16 cellular contexts compared by ENCODE assay signal in genomic region chr3:191070201-191070600, GRCh38.
DNase-seq lines count a peak whose midpoint lies in the region; ATAC-seq and TF ChIP-seq lines count a peak whose summit lies in the region.
"Had no signal": no experiment of that assay in that cellular context is flagged by ENCODE, and none has a peak within 500 bp of the region (broad histone marks: within the 10 kb centered on the region; RNA-seq: fewer than 3 reads in every experiment).

No MANE protein-coding gene starts in this region.

- no peak for TF ChIP-seq EP300 in upper lobe of left lung (IDR thresholded peaks at IDR 0.05)

- peaks cover 16% of the 10 kb centered on the region for H3F3A ChIP-seq in PC-3 (ENCODE audit: low read length, unreplicated experiment)

- H3K9me3 ChIP-seq in PC-3 (ENCODE audit: low read length) (no peaks in the 10 kb centered on the region), upper lobe of left lung (no peaks in the 10 kb centered on the region)

- no peak for TF ChIP-seq POLR2A in upper lobe of left lung (IDR thresholded peaks at IDR 0.05)

- BruUV-seq in PC-3 (replicated peaks; lab: Mats Ljungman, UMichigan), result no TSS peak

- peak; percentile 72 for ATAC-seq in PC-3
- no peak for ATAC-seq in upper lobe of left lung (ENCODE audit: low FRiP score in 2 of 2)
- no peak for ATAC-seq in GM21367 (IDR thresholded peaks at IDR 0.05; ENCODE audit: unreplicated experiment)
- no peak for ATAC-seq in HG03460 (IDR thresholded peaks at IDR 0.05; ENCODE audit: unreplicated experiment)
- no peak for ATAC-seq in Right ventricle myocardium inferior
- ATAC-seq: stimulated activated naive CD8-positive, alpha-beta T cell treated with anti-CD3 and anti-CD28 coated beads, Interleukin-15, amount 100 ng/mL, for 72 hours had no signal

- H4K20me1 ChIP-seq in PC-3 (ENCODE audit: low read length), result no peaks in the 10 kb centered on the region

- H3K79me2 ChIP-seq in PC-3 (ENCODE audit: low read length), result no peaks in the 10 kb centered on the region

- POLR2A ChIA-PET in PC-3 (lab: Charles Lee; ENCODE audit: unreplicated experiment), result no interaction called here

- no peaks in the 10 kb centered on the region for H3K9me2 ChIP-seq in PC-3 (replicated peaks; ENCODE audit: low read length)

- no peaks in the 10 kb centered on the region for H3K36me3 ChIP-seq in PC-3 (ENCODE audit: low read depth, low read length)
- no peaks in the 10 kb centered on the region for H3K36me3 ChIP-seq in upper lobe of left lung

- intact Hi-C loops in PC-3 (cut with micrococcal nuclease), result no loop called here
- intact Hi-C loops in Right ventricle myocardium inferior (cut with DNase I), result no loop called here

- H3K9ac ChIP-seq in PC-3 (ENCODE audit: low read length), result peak overlapping the region; percentile 37

- CTCF ChIA-PET in PC-3 (lab: Charles Lee), result interaction anchor here (1.0 kb wide), 1 partner anchor 20 kb away, joined by 3 read pairs; no protein-coding TSS in a partner anchor

- H3K4me2 ChIP-seq in PC-3 (ENCODE audit: low read length), result peak overlapping the region; percentile 72

- TF ChIP-seq CTCF in PC-3 (conservative IDR thresholded peaks at IDR 0.05; ENCODE audit: low read depth, low read length) (no peak), upper lobe of left lung (IDR thresholded peaks at IDR 0.05) (no peak)

- H3K27ac ChIP-seq in PC-3 (ENCODE audit: low read length) (peak overlapping the region; percentile 86), upper lobe of left lung (no peak overlapping the region)

- H3K4me3 ChIP-seq in PC-3 (ENCODE audit: low read length), result 0 out of 2 replicates have a peak overlapping the region, but pooled peaks have one; percentile 16
- H3K4me3 ChIP-seq in upper lobe of left lung, result no peak overlapping the region

- H2AFZ ChIP-seq in PC-3 (ENCODE audit: low read length), result peak overlapping the region; percentile 36

- H3K4me1 ChIP-seq in PC-3 (ENCODE audit: insufficient read depth, low read length) (peaks cover 71% of the 10 kb centered on the region), upper lobe of left lung (no peaks in the 10 kb centered on the region)

- DNase-seq in EH (ENCODE audit: low read depth) (peak; percentile 86), PC-3 (peak; percentile 94), dedifferentiated amniotic fluid mesenchymal stem cell (ENCODE audit: extremely low spot score) (peak; percentile 55), non-pigmented ciliary epithelial cell (ENCODE audit: low read depth) (peak; percentile 72), upper lobe of left lung (no peak), Right ventricle myocardium inferior (ENCODE audit: missing footprints) (no peak)
- DNase-seq: activated CD8-positive, alpha-beta memory T cell treated with anti-CD3 and anti-CD28 coated beads for 24 hours; CD4-positive, CD25-positive, alpha-beta regulatory T cell; cerebellar nuclear complex; GDM1; NCI-H1694; NCI-H526 treated with DMSO at 0.1 percent for 48 hours; retina; stimulated activated naive CD8-positive, alpha-beta T cell treated with anti-CD3 and anti-CD28 coated beads, Interleukin-15, amount 100 ng/mL, for 72 hours had no signal

- H3K27me3 ChIP-seq in PC-3 (ENCODE audit: low read length), result no peaks in the 10 kb centered on the region
- no peaks in the 10 kb centered on the region for H3K27me3 ChIP-seq in upper lobe of left lung

- WGBS in upper lobe of left lung, 2 donors, result 78 to 80% methylated on average over 2 of the region's 2 CpGs

Comparison
In these comparisons a context has a peak if more than half of its experiments do, and no peak if none do; other contexts are left out.
1. DNase-seq: peak in EH (single experiment), PC-3 (single experiment), dedifferentiated amniotic fluid mesenchymal stem cell (single experiment) and non-pigmented ciliary epithelial cell (single experiment); none in upper lobe of left lung (0 of 2) and Right ventricle myocardium inferior (single experiment).